In the genomic region with DNA sequence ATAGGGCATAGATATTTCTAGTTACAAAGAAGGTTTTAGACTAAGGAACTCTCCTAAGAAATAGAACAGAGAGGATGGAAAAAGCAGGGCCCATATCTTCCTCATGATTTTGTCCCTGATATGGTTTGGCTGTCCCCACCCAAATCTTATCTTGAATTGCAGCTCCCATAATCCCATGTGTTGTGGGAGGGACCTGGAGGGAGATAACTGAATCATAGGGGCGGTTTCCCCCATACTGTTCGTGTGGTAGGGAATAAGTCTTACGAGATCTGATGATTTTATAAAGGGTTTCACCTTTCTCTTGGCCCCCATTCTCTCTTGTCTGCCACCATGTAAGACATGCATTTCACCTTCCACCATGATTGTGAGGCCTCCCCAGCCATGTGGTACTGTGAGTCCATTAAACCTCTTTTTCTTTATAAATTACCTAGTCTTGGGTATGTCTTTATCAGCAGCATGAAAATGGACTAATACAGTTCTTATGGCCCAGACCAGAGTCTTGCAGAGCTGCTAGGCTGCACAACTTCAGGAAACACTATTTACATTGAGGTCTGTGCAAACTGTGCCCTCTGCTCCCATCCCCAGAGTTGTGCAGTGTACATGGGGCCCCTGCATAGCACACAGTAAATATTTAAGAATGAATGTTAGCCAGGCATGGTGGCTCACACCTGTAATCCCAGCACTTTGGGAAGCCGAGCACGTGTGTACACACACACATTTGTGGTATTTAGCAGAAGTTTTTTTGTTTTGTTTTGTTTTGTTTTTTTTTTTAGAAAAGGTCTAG, we compare ENCODE assay signal across 1 cellular context.
TF ChIP-seq lines count a peak whose summit lies in the region.

No MANE protein-coding gene starts in this region.

TF ChIP-seq in K562, 482 proteins besides CTCF, POLR2A, EP300 and RAD21 (continued from another document):
- TF ChIP-seq SMARCA5 (IDR thresholded peaks at IDR 0.05) (no peak), MAFF (IDR thresholded peaks at IDR 0.05; ENCODE audit: low read length) (no peak), MCM2 (IDR thresholded peaks at IDR 0.05; ENCODE audit: low read depth) (no peak), NELFE (IDR thresholded peaks at IDR 0.05; ENCODE audit: insufficient read depth, insufficient read length) (no peak), NCOA6 (IDR thresholded peaks at IDR 0.05) (no peak), SREBF1 (IDR thresholded peaks at IDR 0.05; ENCODE audit: borderline replicate concordance, low read depth, low read length) (no peak), PHF20 (IDR thresholded peaks at IDR 0.05; ENCODE audit: partially characterized antibody) (no peak), CC2D1A (IDR thresholded peaks at IDR 0.05) (peak; percentile 90), TAF15 (IDR thresholded peaks at IDR 0.05; ENCODE audit: low read depth, low read length) (no peak), HINFP (tag; conservative IDR thresholded peaks at IDR 0.05; ENCODE audit: low read depth) (no peak), HDAC6 (IDR thresholded peaks at IDR 0.05; ENCODE audit: low read depth, low read length) (no peak), GABPB1 (CRISPR knock-in tag; IDR thresholded peaks at IDR 0.05) (no peak), ZFP36 (IDR thresholded peaks at IDR 0.05; ENCODE audit: low read depth, low read length, partially characterized antibody) (peak; percentile 56)
- TF ChIP-seq, protein P1, sequence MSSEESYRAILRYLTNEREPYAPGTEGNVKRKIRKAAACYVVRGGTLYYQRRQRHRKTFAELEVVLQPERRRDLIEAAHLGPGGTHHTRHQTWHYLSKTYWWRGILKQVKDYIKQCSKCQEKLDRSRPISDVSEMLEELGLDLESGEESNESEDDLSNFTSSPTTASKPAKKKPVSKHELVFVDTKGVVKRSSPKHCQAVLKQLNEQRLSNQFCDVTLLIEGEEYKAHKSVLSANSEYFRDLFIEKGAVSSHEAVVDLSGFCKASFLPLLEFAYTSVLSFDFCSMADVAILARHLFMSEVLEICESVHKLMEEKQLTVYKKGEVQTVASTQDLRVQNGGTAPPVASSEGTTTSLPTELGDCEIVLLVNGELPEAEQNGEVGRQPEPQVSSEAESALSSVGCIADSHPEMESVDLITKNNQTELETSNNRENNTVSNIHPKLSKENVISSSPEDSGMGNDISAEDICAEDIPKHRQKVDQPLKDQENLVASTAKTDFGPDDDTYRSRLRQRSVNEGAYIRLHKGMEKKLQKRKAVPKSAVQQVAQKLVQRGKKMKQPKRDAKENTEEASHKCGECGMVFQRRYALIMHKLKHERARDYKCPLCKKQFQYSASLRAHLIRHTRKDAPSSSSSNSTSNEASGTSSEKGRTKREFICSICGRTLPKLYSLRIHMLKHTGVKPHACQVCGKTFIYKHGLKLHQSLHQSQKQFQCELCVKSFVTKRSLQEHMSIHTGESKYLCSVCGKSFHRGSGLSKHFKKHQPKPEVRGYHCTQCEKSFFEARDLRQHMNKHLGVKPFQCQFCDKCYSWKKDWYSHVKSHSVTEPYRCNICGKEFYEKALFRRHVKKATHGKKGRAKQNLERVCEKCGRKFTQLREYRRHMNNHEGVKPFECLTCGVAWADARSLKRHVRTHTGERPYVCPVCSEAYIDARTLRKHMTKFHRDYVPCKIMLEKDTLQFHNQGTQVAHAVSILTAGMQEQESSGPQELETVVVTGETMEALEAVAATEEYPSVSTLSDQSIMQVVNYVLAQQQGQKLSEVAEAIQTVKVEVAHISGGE (CRISPR knock-in tag; IDR thresholded peaks at IDR 0.05) = no peak
